ENCODE assay signal across 17 cellular contexts in genomic region chr3:196686436-196686835, GRCh38. TPM values are rescaled to one million over a fixed set of nuclear protein-coding genes. Genes with fewer than 3 reads are reported as not detected.
DNase-seq lines count a peak whose midpoint lies in the region; ATAC-seq and TF ChIP-seq lines count a peak whose summit lies in the region.
"Had no signal": no experiment of that assay in that cellular context is flagged by ENCODE, and none has a peak within 500 bp of the region (broad histone marks: within the 10 kb centered on the region; RNA-seq: fewer than 3 reads in every experiment).

No MANE protein-coding gene starts in this region.

- no peaks in the 10 kb centered on the region for H3K36me3 Mint-ChIP-seq in CD4-positive, alpha-beta T cell (ENCODE audit: low read depth)
- H3K36me3 Mint-ChIP-seq: CD8-positive, alpha-beta T cell had no signal

- H3K4me3 ChIP-seq in A673 (ENCODE audit: low read depth, low read length, poor library complexity, severe bottlenecking) (no peak overlapping the region), NB4 (ENCODE audit: low read depth, low read length) (no peak overlapping the region), fibroblast of pulmonary artery (replicated peaks; ENCODE audit: low read depth, low read length) (no peak overlapping the region), transverse colon (no peak overlapping the region), BE2C (ENCODE audit: low read depth, low read length) (no peak overlapping the region), gastroesophageal sphincter (no peak overlapping the region)
- H3K4me3 ChIP-seq: A549 had no signal

- in situ Hi-C loops in transverse colon (cut with MboI; ENCODE audit: low pct_ligation_motif_present in 1 of 4, low pct_unique_long_range_greater_than_20kb in 1 of 4, low sequenced_read_pairs in 3 of 4) = loop anchor here in 2 of 4 donors (5.0 to 10.0 kb wide), 2 partner anchors 79 to 82 kb away; no protein-coding TSS in a partner anchor

- H3K36me3 ChIP-seq in A673 (ENCODE audit: insufficient read depth, low read length, poor library complexity, severe bottlenecking) (no peaks in the 10 kb centered on the region), transverse colon (no peaks in the 10 kb centered on the region), BE2C (no peaks in the 10 kb centered on the region), gastroesophageal sphincter (no peaks in the 10 kb centered on the region)

- no peak overlapping the region for H3K4me3 Mint-ChIP-seq in CD4-positive, alpha-beta T cell
- H3K4me3 Mint-ChIP-seq: CD8-positive, alpha-beta T cell had no signal

- no peak for TF ChIP-seq CTCF in A673 (conservative IDR thresholded peaks at IDR 0.05; ENCODE audit: low read depth, low read length)
- no peak for TF ChIP-seq CTCF in CD4-positive, alpha-beta T cell (IDR thresholded peaks at IDR 0.05)
- no peak for TF ChIP-seq CTCF in NB4 (IDR thresholded peaks at IDR 0.05; ENCODE audit: low read depth, low read length)
- TF ChIP-seq CTCF in fibroblast of pulmonary artery (IDR thresholded peaks at IDR 0.05; ENCODE audit: low read length, missing control alignments) = no peak
- TF ChIP-seq CTCF in transverse colon (IDR thresholded peaks at IDR 0.05) = no peak
- TF ChIP-seq CTCF in BE2C (IDR thresholded peaks at IDR 0.05; ENCODE audit: low read depth, low read length) = no peak
- TF ChIP-seq CTCF in gastroesophageal sphincter (IDR thresholded peaks at IDR 0.05) = no peak

- H3K27me3 Mint-ChIP-seq in CD4-positive, alpha-beta T cell = no peaks in the 10 kb centered on the region

- WGBS in transverse colon (ENCODE audit: low coverage in 1 of 2), 2 donors = 74% methylated on average over 2 of the region's 2 CpGs; no CpG with 5 or more reads in 1 of the 2 donors
- 63 to 72% methylated on average over 1 to 2 of the region's 2 CpGs for WGBS in gastroesophageal sphincter (ENCODE audit: low coverage in 1 of 2), 2 donors

- peak overlapping the region; percentile 29 for H3K27ac Mint-ChIP-seq in CD4-positive, alpha-beta T cell
- H3K27ac Mint-ChIP-seq: CD8-positive, alpha-beta T cell had no signal

- H3K9me3 ChIP-seq in A673 (ENCODE audit: low read depth, low read length, poor library complexity, severe bottlenecking) (no peaks in the 10 kb centered on the region), transverse colon (no peaks in the 10 kb centered on the region), BE2C (no peaks in the 10 kb centered on the region), gastroesophageal sphincter (no peaks in the 10 kb centered on the region)
- H3K9me3 ChIP-seq in CD4-positive, alpha-beta T cell (ENCODE audit: control insufficient read depth, low read length) = no peaks in the 10 kb centered on the region
- H3K9me3 ChIP-seq: A549 had no signal

- H3K27ac ChIP-seq in A673 (ENCODE audit: low read depth, low read length, poor library complexity, severe bottlenecking) (peak overlapping the region; percentile 9), transverse colon (no peak overlapping the region), gastroesophageal sphincter (no peak overlapping the region)
- H3K27ac ChIP-seq in CD4-positive, alpha-beta T cell (ENCODE audit: low read depth, low read length) = no peak overlapping the region
- H3K27ac ChIP-seq: A549 had no signal

- H3K9me3 Mint-ChIP-seq in CD4-positive, alpha-beta T cell = no peaks in the 10 kb centered on the region
- H3K9me3 Mint-ChIP-seq: CD8-positive, alpha-beta T cell had no signal

- peak; percentile 31 for DNase-seq in A673 (ENCODE audit: low spot score)
- no peak for DNase-seq in CD4-positive, alpha-beta T cell
- DNase-seq in NB4 (ENCODE audit: low read depth) = peak; percentile 43
- DNase-seq in fibroblast of pulmonary artery (ENCODE audit: low read depth) = peak; percentile 28
- no peak for DNase-seq in transverse colon
- DNase-seq in BE2C = no peak
- DNase-seq in DMS79 treated with DMSO at 0.1 percent for 48 hours (lab: John Stamatoyannopoulos, UW) = no peak
- DNase-seq: CD8-positive, alpha-beta T cell; DMS79; KG1; NCI-H1105; NCI-H1930; NCI-H226; NCI-H524 treated with DMSO at 0.1 percent for 48 hours had no signal

- intact Hi-C loops in A673 (cut with micrococcal nuclease; ENCODE audit: unreplicated experiment) (loop anchor here (5.0 kb wide), 2 partner anchors 149 to 434 kb away; no protein-coding TSS in a partner anchor), transverse colon (cut with DNase I; ENCODE audit: low total_unique reads) (no loop called here)
- intact Hi-C loops in CD4-positive, alpha-beta T cell (cut with DNase I, micrococcal nuclease) = loop anchor here in 1 of 2 experiments (5.0 kb wide), 1 partner anchor 149 kb away; no protein-coding TSS in a partner anchor

- TF ChIP-seq POLR2A in NB4 (IDR thresholded peaks at IDR 0.05; ENCODE audit: extremely low read depth, insufficient read length) = no peak
- no peak for TF ChIP-seq POLR2A in transverse colon (IDR thresholded peaks at IDR 0.05)
- no peak for TF ChIP-seq POLR2A in gastroesophageal sphincter (IDR thresholded peaks at IDR 0.05)

- peaks cover 14% of the 10 kb centered on the region for H3K4me1 Mint-ChIP-seq in CD4-positive, alpha-beta T cell (ENCODE audit: low read depth)

- CTCF ChIA-PET in A673 (lab: Charles Lee) = interaction anchor here (2.8 kb wide), 1 partner anchor 77 kb away, joined by 18 read pairs; no protein-coding TSS in a partner anchor
- CTCF ChIA-PET in CD4-positive, alpha-beta T cell (lab: Charles Lee) = interaction anchor here (5.3 kb wide), 1 partner anchor 78 kb away, joined by 67 read pairs; no protein-coding TSS in a partner anchor

- H3K4me1 ChIP-seq in A673 (ENCODE audit: insufficient read depth, low read length, poor library complexity, severe bottlenecking) = peaks cover 50% of the 10 kb centered on the region
- H3K4me1 ChIP-seq in transverse colon = peaks cover 0 to 9% (median 2%) of the 10 kb centered on the region in 4 donors
- H3K4me1 ChIP-seq in BE2C = no peaks in the 10 kb centered on the region
- peaks cover 0 to 11% (median 5%) of the 10 kb centered on the region in 3 donors for H3K4me1 ChIP-seq in gastroesophageal sphincter

- no peaks in the 10 kb centered on the region for H3K27me3 ChIP-seq in A673 (replicated peaks; ENCODE audit: insufficient read depth, low read depth, low read length, poor library complexity)
- no peaks in the 10 kb centered on the region for H3K27me3 ChIP-seq in CD4-positive, alpha-beta T cell (ENCODE audit: control insufficient read depth, insufficient read depth, low read length)
- H3K27me3 ChIP-seq in transverse colon = no peaks in the 10 kb centered on the region
- no peaks in the 10 kb centered on the region for H3K27me3 ChIP-seq in BE2C
- no peaks in the 10 kb centered on the region for H3K27me3 ChIP-seq in gastroesophageal sphincter

- BruUV-seq in A673 (replicated peaks; lab: Mats Ljungman, UMichigan) = no TSS peak

- no peak for ATAC-seq in CD4-positive, alpha-beta T cell (ENCODE audit: poor library complexity)
- ATAC-seq in gastroesophageal sphincter = no peak
- ATAC-seq: A549; CD8-positive, alpha-beta T cell had no signal

- TF ChIP-seq EP300 in transverse colon (IDR thresholded peaks at IDR 0.05; ENCODE audit: low read depth) = no peak
- no peak for TF ChIP-seq EP300 in gastroesophageal sphincter (IDR thresholded peaks at IDR 0.05)

- POLR2A ChIA-PET in A673 (lab: Charles Lee; ENCODE audit: low non-redundant PET) = no interaction called here
- POLR2A ChIA-PET in CD4-positive, alpha-beta T cell (lab: Charles Lee) = interaction anchor here (1.9 kb wide), 2 partner anchors 74 to 77 kb away, joined by 4 read pairs; no protein-coding TSS in a partner anchor

RNA-seq across cellular contexts. Expression of gene CEP19, which starts 25.6 kb away (rescaled TPM):
- total RNA-seq in A673 (2021) = 6.0 TPM in 2 replicates
- total RNA-seq in CD4-positive, alpha-beta T cell = under 1 TPM; 0.36 to 0.64 TPM
- 1 to 10 TPM in 2 of 4 donors, under 1 TPM in 1, not detected in 1; 0.32 to 2.2 (median 1.8) TPM for total RNA-seq in transverse colon
- polyA plus RNA-seq in BE2C (2012; ENCODE audit: insufficient read depth, insufficient read length, low read depth) = 1.2 TPM
- 1 to 10 TPM; 1.1 to 4.9 (median 2.9) TPM for total RNA-seq in gastroesophageal sphincter

RNA-seq across cellular contexts. Expression of gene PIGX, which starts 25.7 kb away (rescaled TPM):
- total RNA-seq in A673 (2021) = 59.0 and 59.1 TPM in 2 replicates
- total RNA-seq in CD4-positive, alpha-beta T cell = 10 to 100 TPM; 13.3 to 13.9 TPM
- 10 to 100 TPM in 3 of 4 donors, 1 to 10 TPM in 1; 4.0 to 36.3 (median 23.6) TPM for total RNA-seq in transverse colon
- polyA plus RNA-seq in BE2C (2012; ENCODE audit: insufficient read depth, insufficient read length, low read depth) = 13.2 TPM
- 10 to 100 TPM; 23.8 to 35.6 (median 30.4) TPM for total RNA-seq in gastroesophageal sphincter

RNA-seq across cellular contexts. Expression of gene NRROS, which starts 46.9 kb away (rescaled TPM):
- total RNA-seq in A673 (2021) (0.64 and 0.92 TPM in 2 replicates), transverse colon (1 to 10 TPM in 2 of 4 donors, not detected in 2; 2.5 to 3.7 TPM), gastroesophageal sphincter (10 to 100 TPM in 1 of 4 donors, 1 to 10 TPM in 3; 6.6 to 14.2 (median 8.4) TPM)
- total RNA-seq in CD4-positive, alpha-beta T cell = 1 to 10 TPM; 7.4 to 8.4 TPM
- 17.0 TPM for polyA plus RNA-seq in BE2C (2012; ENCODE audit: insufficient read depth, insufficient read length, low read depth)
- total RNA-seq: MCF 10A had no signal
- polyA plus RNA-seq: A549 had no signal

RNA-seq across cellular contexts. Expression of gene PAK2, which starts 53.2 kb away (rescaled TPM):
- total RNA-seq in A673 (2021) (93.2 and 102 TPM in 2 replicates), transverse colon (10 to 100 TPM; 16.3 to 54.5 (median 36.7) TPM), gastroesophageal sphincter (10 to 100 TPM; 46.5 to 69.5 (median 61.8) TPM)
- total RNA-seq in CD4-positive, alpha-beta T cell = 10 to 100 TPM; 36.2 to 41.7 TPM
- polyA plus RNA-seq in BE2C (2012; ENCODE audit: insufficient read depth, insufficient read length, low read depth) = 43.8 TPM

Comparison
In these comparisons a context has a peak if more than half of its experiments do, and no peak if none do; other contexts are left out.
1. DNase-seq: peak in A673 (single experiment), NB4 (single experiment) and fibroblast of pulmonary artery (single experiment); none in CD4-positive, alpha-beta T cell (0 of 10), transverse colon (single experiment), BE2C (single experiment) and DMS79 treated with DMSO at 0.1 percent for 48 hours (single experiment).